In the genomic region with DNA sequence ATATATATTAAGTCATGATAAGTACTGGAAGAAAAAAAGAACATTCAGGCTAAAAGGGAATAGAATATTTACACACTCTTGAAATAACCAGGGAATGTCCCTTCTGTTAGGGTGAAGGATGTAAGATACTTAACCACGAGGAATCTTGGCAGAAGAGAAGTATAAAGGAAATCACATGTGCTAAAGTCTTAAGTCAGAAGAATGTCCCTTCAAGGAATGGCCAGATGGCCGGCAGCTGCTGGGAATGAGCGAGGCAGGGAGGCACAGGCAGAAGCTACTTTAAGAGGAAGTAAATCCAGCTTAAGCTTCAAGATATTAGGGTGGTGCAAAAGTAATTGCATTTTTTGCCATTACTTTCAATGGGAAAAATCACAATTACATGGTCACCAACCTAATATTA, we compare ENCODE assay signal across 14 cellular contexts. TPM values are rescaled to one million over a fixed set of nuclear protein-coding genes. Genes with fewer than 3 reads are reported as not detected.
A peak's percentile ranks its signal among the peaks of the same experiment; 100 is the strongest.
DNase-seq lines count a peak whose midpoint lies in the region; ATAC-seq and TF ChIP-seq lines count a peak whose summit lies in the region.
"Had no signal": no experiment of that assay in that cellular context is flagged by ENCODE, and none has a peak within 500 bp of the region (broad histone marks: within the 10 kb centered on the region; RNA-seq: fewer than 3 reads in every experiment).

No MANE protein-coding gene starts in this region.

- WGBS in heart right ventricle, 2 donors, result 32 to 40% methylated on average over 3 of the region's 3 CpGs

- DNase-seq in BJ (ENCODE audit: low read depth), result peak; percentile 95
- DNase-seq in WERI-Rb-1, result peak; percentile 70
- peak; percentile 66 to 72 for DNase-seq in heart right ventricle
- DNase-seq in sciatic nerve (ENCODE audit: low spot score), result peak; percentile 62
- no peak for DNase-seq in activated CD4-positive, alpha-beta T cell treated with anti-CD3 and anti-CD28 coated beads, Interleukin-2, amount 10 ng/mL, durations not matched to agents 24 days and 14 days
- no peak for DNase-seq in GM13976 (ENCODE audit: low spot score)
- no peak for DNase-seq in COLO829 (ENCODE audit: low spot score)
- DNase-seq: activated CD4-positive, alpha-beta T cell treated with anti-CD3 and anti-CD28 coated beads for 36 hours; activated naive CD4-positive, alpha-beta T cell treated with anti-CD3 and anti-CD28 coated beads, Interleukin-2, amount 50 U/mL, for 16 hours; NCI-H446 had no signal

- CTCF ChIA-PET in BJ (lab: Yijun Ruan, JAX), result interaction anchor here (1.4 kb wide), 1 partner anchor 10 kb away, joined by 4 read pairs; no protein-coding TSS in a partner anchor

- H3K27ac ChIP-seq in WERI-Rb-1 (peak overlapping the region; percentile 64), heart right ventricle (peak overlapping the region in 6 of 10 donors; percentile 29 to 57 (median 40))
- H3K27ac ChIP-seq: SJSA1 had no signal

- no peaks in the 10 kb centered on the region for H3K4me1 Mint-ChIP-seq in activated CD4-positive, alpha-beta T cell treated with anti-CD3 and anti-CD28 coated beads, Interleukin-2, amount 10 ng/mL, durations not matched to agents 24 days and 14 days
- H3K4me1 Mint-ChIP-seq: activated CD4-positive, alpha-beta T cell treated with anti-CD3 and anti-CD28 coated beads for 36 hours had no signal

- ATAC-seq in heart right ventricle (peak; percentile 57 to 97 (median 94)), sciatic nerve (peak; percentile 90), HG03196 (IDR thresholded peaks at IDR 0.05; ENCODE audit: unreplicated experiment) (no peak)
- ATAC-seq: activated CD4-positive, alpha-beta T cell treated with anti-CD3 and anti-CD28 coated beads for 36 hours; GM23338 had no signal

- TF ChIP-seq CTCF in BJ (IDR thresholded peaks at IDR 0.05; ENCODE audit: insufficient read depth, low read depth, low read length), result no peak
- no peak for TF ChIP-seq CTCF in WERI-Rb-1 (IDR thresholded peaks at IDR 0.05; ENCODE audit: low read depth, low read length)
- no peak for TF ChIP-seq CTCF in heart right ventricle (IDR thresholded peaks at IDR 0.05)
- no peak for TF ChIP-seq CTCF in GM13976 (IDR thresholded peaks at IDR 0.05; ENCODE audit: borderline replicate concordance, control extremely low read depth, extremely low read depth, insufficient read depth, missing control alignments)

- H3K36me3 ChIP-seq in BJ (ENCODE audit: control insufficient read depth, insufficient read depth, low read length) (no peaks in the 10 kb centered on the region), WERI-Rb-1 (no peaks in the 10 kb centered on the region), heart right ventricle (no peaks in the 10 kb centered on the region)
- H3K36me3 ChIP-seq: SJSA1 had no signal

- H3K9me3 ChIP-seq in WERI-Rb-1 (ENCODE audit: severe bottlenecking) (no peaks in the 10 kb centered on the region), heart right ventricle (no peaks in the 10 kb centered on the region)
- H3K9me3 ChIP-seq: SJSA1 had no signal

- in situ Hi-C loops in GM13976 (cut with MboI; ENCODE audit: low sequenced_read_pairs, unreplicated experiment), result no loop called here

- POLR2A ChIA-PET in BJ (lab: Charles Lee), result no interaction called here

- peaks cover 0 to 17% (median 0%) of the 10 kb centered on the region in 9 donors for H3K4me1 ChIP-seq in heart right ventricle
- H3K4me1 ChIP-seq: SJSA1 had no signal

- no peaks in the 10 kb centered on the region for H3K27me3 ChIP-seq in BJ (ENCODE audit: control insufficient read depth, insufficient read depth, low read length)
- no peaks in the 10 kb centered on the region for H3K27me3 ChIP-seq in WERI-Rb-1 (ENCODE audit: insufficient read depth, low read depth, severe bottlenecking)
- no peaks in the 10 kb centered on the region for H3K27me3 ChIP-seq in heart right ventricle
- H3K27me3 ChIP-seq: SJSA1 had no signal

- no peak overlapping the region for H3K4me3 Mint-ChIP-seq in activated CD4-positive, alpha-beta T cell treated with anti-CD3 and anti-CD28 coated beads, Interleukin-2, amount 10 ng/mL, durations not matched to agents 24 days and 14 days
- H3K4me3 Mint-ChIP-seq: activated CD4-positive, alpha-beta T cell treated with anti-CD3 and anti-CD28 coated beads for 36 hours; GM23338 had no signal

- no peaks in the 10 kb centered on the region for H3K9me3 Mint-ChIP-seq in activated CD4-positive, alpha-beta T cell treated with anti-CD3 and anti-CD28 coated beads, Interleukin-2, amount 10 ng/mL, durations not matched to agents 24 days and 14 days
- H3K9me3 Mint-ChIP-seq: GM23338 had no signal

- no peaks in the 10 kb centered on the region for H3K27me3 Mint-ChIP-seq in activated CD4-positive, alpha-beta T cell treated with anti-CD3 and anti-CD28 coated beads, Interleukin-2, amount 10 ng/mL, durations not matched to agents 24 days and 14 days
- H3K27me3 Mint-ChIP-seq: activated CD4-positive, alpha-beta T cell treated with anti-CD3 and anti-CD28 coated beads for 36 hours had no signal

- H3K36me3 Mint-ChIP-seq in activated CD4-positive, alpha-beta T cell treated with anti-CD3 and anti-CD28 coated beads, Interleukin-2, amount 10 ng/mL, durations not matched to agents 24 days and 14 days (ENCODE audit: low read depth), result no peaks in the 10 kb centered on the region

- intact Hi-C loops in heart right ventricle (cut with DNase I), result no loop called here
- intact Hi-C loops in sciatic nerve (cut with DNase I), result no loop called here
- intact Hi-C loops in activated CD4-positive, alpha-beta T cell treated with anti-CD3 and anti-CD28 coated beads, Interleukin-2, amount 10 ng/mL, durations not matched to agents 24 days and 14 days (cut with micrococcal nuclease), result no loop called here

- H3K4me3 ChIP-seq in BJ (ENCODE audit: low read depth, low read length), result no peak overlapping the region
- H3K4me3 ChIP-seq in WERI-Rb-1 (ENCODE audit: low read depth, low read length), result no peak overlapping the region
- no peak overlapping the region for H3K4me3 ChIP-seq in heart right ventricle
- H3K4me3 ChIP-seq: GM23338, SJSA1, skin epidermis had no signal

- no peak overlapping the region for H3K27ac Mint-ChIP-seq in activated CD4-positive, alpha-beta T cell treated with anti-CD3 and anti-CD28 coated beads, Interleukin-2, amount 10 ng/mL, durations not matched to agents 24 days and 14 days
- H3K27ac Mint-ChIP-seq: activated CD4-positive, alpha-beta T cell treated with anti-CD3 and anti-CD28 coated beads for 36 hours; GM23338 had no signal

RNA-seq across cellular contexts. Expression of gene CCDC102B, which starts 5.5 kb away (rescaled TPM):
- polyA plus RNA-seq in BJ (2011; rRNA removed) (2.8 and 3.4 TPM in 2 replicates), heart right ventricle (1 to 10 TPM; 2.8 to 6.5 TPM)
- 3.7 and 9.2 TPM in 2 replicates for polyA minus RNA-seq in BJ (2011; rRNA and poly(A)+ RNA removed)
- total RNA-seq in heart right ventricle (1 to 10 TPM; 3.1 to 7.3 (median 5.8) TPM), sciatic nerve (16.5 TPM)
- 0.58 and 1.1 TPM in 2 replicates for total RNA-seq in activated CD4-positive, alpha-beta T cell treated with anti-CD3 and anti-CD28 coated beads, Interleukin-2, amount 10 ng/mL, durations not matched to agents 24 days and 14 days

Comparison
In these comparisons a context has a peak if more than half of its experiments do, and no peak if none do; other contexts are left out.
1. DNase-seq: peak in BJ (single experiment), WERI-Rb-1 (single experiment), heart right ventricle (2 of 2) and sciatic nerve (single experiment); none in activated CD4-positive, alpha-beta T cell treated with anti-CD3 and anti-CD28 coated beads, Interleukin-2, amount 10 ng/mL, durations not matched to agents 24 days and 14 days (single experiment), GM13976 (single experiment) and COLO829 (single experiment).